ENCODE assay signal across 1 cellular context in the genomic region with DNA sequence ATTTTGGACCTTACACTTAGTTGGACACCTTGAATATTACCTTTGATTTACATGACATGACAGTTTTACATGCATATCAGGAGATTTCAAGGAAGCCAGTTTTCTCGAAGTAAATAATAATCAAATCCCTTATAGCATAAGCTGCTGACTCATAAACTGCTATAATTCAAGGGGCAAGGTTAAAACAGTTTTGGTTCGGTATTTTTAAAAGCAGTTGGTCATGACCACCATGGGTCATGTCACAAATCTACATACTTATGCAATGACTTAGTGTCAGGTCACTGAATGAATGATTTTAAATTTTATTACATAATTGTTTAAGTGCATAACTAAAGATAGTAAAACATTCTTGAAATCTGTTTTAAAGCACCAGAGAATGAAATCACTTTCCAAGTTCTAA.
TF ChIP-seq lines count a peak whose summit lies in the region.

No MANE protein-coding gene starts in this region.

TF ChIP-seq in SK-N-SH treated with all-trans-retinoic acid at 6 μM for 48 hours, 23 proteins besides CTCF, POLR2A, EP300 and RAD21 (continued from another document):
- TF ChIP-seq TSHZ2 (CRISPR knock-in tag; IDR thresholded peaks at IDR 0.05), result no peak
- no peak for TF ChIP-seq PPARA (CRISPR knock-in tag; IDR thresholded peaks at IDR 0.05; ENCODE audit: borderline replicate concordance)
- TF ChIP-seq BACH2 (CRISPR knock-in tag; IDR thresholded peaks at IDR 0.05; ENCODE audit: borderline replicate concordance), result no peak
- no peak for TF ChIP-seq ESRRG (CRISPR knock-in tag; IDR thresholded peaks at IDR 0.05)
- TF ChIP-seq CSDC2 (CRISPR knock-in tag; IDR thresholded peaks at IDR 0.05), result no peak
